1 cellular context compared by ENCODE assay signal in genomic region chr14:45082420-45082819, GRCh38.
TF ChIP-seq lines count a peak whose summit lies in the region.

No MANE protein-coding gene starts in this region.

TF ChIP-seq in GM23338, 12 proteins besides CTCF, POLR2A, EP300 and RAD21 (continued from another document):
- TF ChIP-seq, protein P1, sequence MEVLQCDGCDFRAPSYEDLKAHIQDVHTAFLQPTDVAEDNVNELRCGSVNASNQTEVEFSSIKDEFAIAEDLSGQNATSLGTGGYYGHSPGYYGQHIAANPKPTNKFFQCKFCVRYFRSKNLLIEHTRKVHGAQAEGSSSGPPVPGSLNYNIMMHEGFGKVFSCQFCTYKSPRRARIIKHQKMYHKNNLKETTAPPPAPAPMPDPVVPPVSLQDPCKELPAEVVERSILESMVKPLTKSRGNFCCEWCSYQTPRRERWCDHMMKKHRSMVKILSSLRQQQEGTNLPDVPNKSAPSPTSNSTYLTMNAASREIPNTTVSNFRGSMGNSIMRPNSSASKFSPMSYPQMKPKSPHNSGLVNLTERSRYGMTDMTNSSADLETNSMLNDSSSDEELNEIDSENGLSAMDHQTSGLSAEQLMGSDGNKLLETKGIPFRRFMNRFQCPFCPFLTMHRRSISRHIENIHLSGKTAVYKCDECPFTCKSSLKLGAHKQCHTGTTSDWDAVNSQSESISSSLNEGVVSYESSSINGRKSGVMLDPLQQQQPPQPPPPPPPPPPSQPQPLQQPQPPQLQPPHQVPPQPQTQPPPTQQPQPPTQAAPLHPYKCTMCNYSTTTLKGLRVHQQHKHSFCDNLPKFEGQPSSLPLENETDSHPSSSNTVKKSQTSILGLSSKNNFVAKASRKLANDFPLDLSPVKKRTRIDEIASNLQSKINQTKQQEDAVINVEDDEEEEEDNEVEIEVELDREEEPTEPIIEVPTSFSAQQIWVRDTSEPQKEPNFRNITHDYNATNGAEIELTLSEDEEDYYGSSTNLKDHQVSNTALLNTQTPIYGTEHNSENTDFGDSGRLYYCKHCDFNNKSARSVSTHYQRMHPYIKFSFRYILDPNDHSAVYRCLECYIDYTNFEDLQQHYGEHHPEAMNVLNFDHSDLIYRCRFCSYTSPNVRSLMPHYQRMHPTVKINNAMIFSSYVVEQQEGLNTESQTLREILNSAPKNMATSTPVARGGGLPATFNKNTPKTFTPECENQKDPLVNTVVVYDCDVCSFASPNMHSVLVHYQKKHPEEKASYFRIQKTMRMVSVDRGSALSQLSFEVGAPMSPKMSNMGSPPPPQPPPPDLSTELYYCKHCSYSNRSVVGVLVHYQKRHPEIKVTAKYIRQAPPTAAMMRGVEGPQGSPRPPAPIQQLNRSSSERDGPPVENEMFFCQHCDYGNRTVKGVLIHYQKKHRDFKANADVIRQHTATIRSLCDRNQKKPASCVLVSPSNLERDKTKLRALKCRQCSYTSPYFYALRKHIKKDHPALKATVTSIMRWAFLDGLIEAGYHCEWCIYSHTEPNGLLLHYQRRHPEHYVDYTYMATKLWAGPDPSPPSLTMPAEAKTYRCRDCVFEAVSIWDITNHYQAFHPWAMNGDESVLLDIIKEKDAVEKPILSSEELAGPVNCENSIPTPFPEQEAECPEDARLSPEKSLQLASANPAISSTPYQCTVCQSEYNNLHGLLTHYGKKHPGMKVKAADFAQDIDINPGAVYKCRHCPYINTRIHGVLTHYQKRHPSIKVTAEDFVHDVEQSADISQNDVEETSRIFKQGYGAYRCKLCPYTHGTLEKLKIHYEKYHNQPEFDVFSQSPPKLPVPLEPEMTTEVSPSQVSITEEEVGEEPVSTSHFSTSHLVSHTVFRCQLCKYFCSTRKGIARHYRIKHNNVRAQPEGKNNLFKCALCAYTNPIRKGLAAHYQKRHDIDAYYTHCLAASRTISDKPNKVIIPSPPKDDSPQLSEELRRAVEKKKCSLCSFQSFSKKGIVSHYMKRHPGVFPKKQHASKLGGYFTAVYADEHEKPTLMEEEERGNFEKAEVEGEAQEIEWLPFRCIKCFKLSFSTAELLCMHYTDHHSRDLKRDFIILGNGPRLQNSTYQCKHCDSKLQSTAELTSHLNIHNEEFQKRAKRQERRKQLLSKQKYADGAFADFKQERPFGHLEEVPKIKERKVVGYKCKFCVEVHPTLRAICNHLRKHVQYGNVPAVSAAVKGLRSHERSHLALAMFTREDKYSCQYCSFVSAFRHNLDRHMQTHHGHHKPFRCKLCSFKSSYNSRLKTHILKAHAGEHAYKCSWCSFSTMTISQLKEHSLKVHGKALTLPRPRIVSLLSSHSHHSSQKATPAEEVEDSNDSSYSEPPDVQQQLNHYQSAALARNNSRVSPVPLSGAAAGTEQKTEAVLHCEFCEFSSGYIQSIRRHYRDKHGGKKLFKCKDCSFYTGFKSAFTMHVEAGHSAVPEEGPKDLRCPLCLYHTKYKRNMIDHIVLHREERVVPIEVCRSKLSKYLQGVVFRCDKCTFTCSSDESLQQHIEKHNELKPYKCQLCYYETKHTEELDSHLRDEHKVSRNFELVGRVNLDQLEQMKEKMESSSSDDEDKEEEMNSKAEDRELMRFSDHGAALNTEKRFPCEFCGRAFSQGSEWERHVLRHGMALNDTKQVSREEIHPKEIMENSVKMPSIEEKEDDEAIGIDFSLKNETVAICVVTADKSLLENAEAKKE (CRISPR knock-in tag; IDR thresholded peaks at IDR 0.05): no peak
- TF ChIP-seq CREB1 (CRISPR knock-in tag; IDR thresholded peaks at IDR 0.05; ENCODE audit: low read depth) (no peak), JUNB (IDR thresholded peaks at IDR 0.05; ENCODE audit: unreplicated experiment) (no peak), ZNF331 (CRISPR knock-in tag; IDR thresholded peaks at IDR 0.05; ENCODE audit: low read depth) (no peak), ZNF114 (CRISPR knock-in tag; IDR thresholded peaks at IDR 0.05) (no peak), ETS1 (IDR thresholded peaks at IDR 0.05) (no peak), NANOG (IDR thresholded peaks at IDR 0.05; ENCODE audit: borderline replicate concordance) (no peak), EZH2phosphoT487 (IDR thresholded peaks at IDR 0.05; ENCODE audit: unreplicated experiment) (no peak), STAT1 (IDR thresholded peaks at IDR 0.05; ENCODE audit: unreplicated experiment) (no peak), EZH2 (IDR thresholded peaks at IDR 0.05; ENCODE audit: low read depth, unreplicated experiment) (no peak)
